1 cellular context compared by ENCODE assay signal in genomic region chr2:191757256-191757655, GRCh38.
A peak's percentile ranks its signal among the peaks of the same experiment; 100 is the strongest.
TF ChIP-seq lines count a peak whose summit lies in the region.

No MANE protein-coding gene starts in this region.

TF ChIP-seq in K562, 482 proteins besides CTCF, POLR2A, EP300 and RAD21 (continued from another document):
- no peak for TF ChIP-seq ZNF766 (CRISPR knock-in tag; conservative IDR thresholded peaks at IDR 0.05)
- TF ChIP-seq MAZ (CRISPR knock-in tag; conservative IDR thresholded peaks at IDR 0.05 in 1 of 2, IDR thresholded peaks at IDR 0.05 in 1 of 2) = no peak
- no peak for TF ChIP-seq CHD1 (IDR thresholded peaks at IDR 0.05; ENCODE audit: low read length)
- TF ChIP-seq MEIS2 (IDR thresholded peaks at IDR 0.05; ENCODE audit: partially characterized antibody) = peak; percentile 73
- no peak for TF ChIP-seq BCL6 (CRISPR knock-in tag; IDR thresholded peaks at IDR 0.05)
- TF ChIP-seq, protein P1, sequence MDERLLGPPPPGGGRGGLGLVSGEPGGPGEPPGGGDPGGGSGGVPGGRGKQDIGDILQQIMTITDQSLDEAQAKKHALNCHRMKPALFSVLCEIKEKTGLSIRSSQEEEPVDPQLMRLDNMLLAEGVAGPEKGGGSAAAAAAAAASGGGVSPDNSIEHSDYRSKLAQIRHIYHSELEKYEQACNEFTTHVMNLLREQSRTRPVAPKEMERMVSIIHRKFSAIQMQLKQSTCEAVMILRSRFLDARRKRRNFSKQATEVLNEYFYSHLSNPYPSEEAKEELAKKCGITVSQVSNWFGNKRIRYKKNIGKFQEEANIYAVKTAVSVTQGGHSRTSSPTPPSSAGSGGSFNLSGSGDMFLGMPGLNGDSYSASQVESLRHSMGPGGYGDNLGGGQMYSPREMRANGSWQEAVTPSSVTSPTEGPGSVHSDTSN (CRISPR knock-in tag; IDR thresholded peaks at IDR 0.05; ENCODE audit: low read depth) = no peak
- TF ChIP-seq, protein P1 (tag; conservative IDR thresholded peaks at IDR 0.05; ENCODE audit: low read depth) = peak; percentile 69
- no peak for TF ChIP-seq ETV6 (IDR thresholded peaks at IDR 0.05; ENCODE audit: borderline replicate concordance in 1 of 2, low read depth in 2 of 2, low read length in 1 of 2)
- no peak for TF ChIP-seq ETV6 (CRISPR knock-in tag; IDR thresholded peaks at IDR 0.05; ENCODE audit: borderline replicate concordance)
